ENCODE assay signal across 17 cellular contexts in the genomic region with DNA sequence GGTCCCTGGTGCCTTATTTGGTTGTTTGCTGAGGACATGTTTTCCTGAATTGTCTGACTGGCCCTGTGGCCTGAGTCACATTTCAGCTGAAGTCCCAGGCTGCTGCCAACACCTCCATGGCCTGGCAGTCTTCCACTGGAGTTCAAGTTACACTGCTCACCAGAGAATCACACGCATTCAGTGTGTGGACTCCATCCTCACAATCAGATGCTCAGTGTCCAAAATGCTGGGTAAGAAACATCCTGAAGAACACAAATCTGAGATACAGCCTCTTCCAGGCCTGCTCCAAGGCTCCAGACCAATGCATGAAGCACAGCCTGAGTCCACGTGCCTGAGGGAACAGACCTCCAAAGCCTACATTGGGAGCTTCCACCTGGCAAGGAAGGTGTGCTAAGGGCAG. TPM values are rescaled to one million over a fixed set of nuclear protein-coding genes. Genes with fewer than 3 reads are reported as not detected.
DNase-seq lines count a peak whose midpoint lies in the region; ATAC-seq and TF ChIP-seq lines count a peak whose summit lies in the region.
"Had no signal": no experiment of that assay in that cellular context is flagged by ENCODE, and none has a peak within 500 bp of the region (broad histone marks: within the 10 kb centered on the region; RNA-seq: fewer than 3 reads in every experiment).

No MANE protein-coding gene starts in this region.

- H3K36me3 ChIP-seq in heart left ventricle (no peaks in the 10 kb centered on the region), skeletal muscle tissue (ENCODE audit: control insufficient read depth in 3 of 3, insufficient read depth in 3 of 3, low read length in 3 of 3) (no peaks in the 10 kb centered on the region)
- H3K36me3 ChIP-seq: pancreas had no signal

- H3K27ac ChIP-seq in heart left ventricle (peak overlapping the region in 1 of 12 donors; percentile 81), skeletal muscle tissue (ENCODE audit: low read depth, low read length) (peak overlapping the region; percentile 45)
- H3K27ac ChIP-seq: pancreas had no signal

- H3K9me3 ChIP-seq in heart left ventricle (no peaks in the 10 kb centered on the region), skeletal muscle tissue (ENCODE audit: control insufficient read depth in 3 of 3, low read length in 3 of 3) (peaks cover 0 to 7% (median 5%) of the 10 kb centered on the region in 3 donors)
- H3K9me3 ChIP-seq: pancreas had no signal

- H3K4me3 ChIP-seq in heart left ventricle (no peak overlapping the region), skeletal muscle tissue (ENCODE audit: low read length in 3 of 3) (no peak overlapping the region)
- H3K4me3 ChIP-seq: pancreas had no signal

- intact Hi-C loops in heart left ventricle (cut with DNase I), result no loop called here

- TF ChIP-seq POLR2A in heart left ventricle (IDR thresholded peaks at IDR 0.05), result no peak

- peaks cover 0 to 23% (median 0%) of the 10 kb centered on the region in 12 donors for H3K4me1 ChIP-seq in heart left ventricle
- H3K4me1 ChIP-seq in skeletal muscle tissue (ENCODE audit: control insufficient read depth in 3 of 3, insufficient read depth in 3 of 3, low read length in 3 of 3), result peaks cover 6 to 15% (median 12%) of the 10 kb centered on the region in 3 donors
- H3K4me1 ChIP-seq: pancreas had no signal

- H3K27me3 ChIP-seq in heart left ventricle, result peaks cover 0 to 2% (median 0%) of the 10 kb centered on the region in 9 donors
- H3K27me3 ChIP-seq in skeletal muscle tissue (ENCODE audit: control insufficient read depth in 3 of 3, insufficient read depth in 3 of 3, low read length in 3 of 3), result no peaks in the 10 kb centered on the region
- H3K27me3 ChIP-seq: pancreas had no signal

- H3K9ac ChIP-seq in skeletal muscle tissue (ENCODE audit: low read depth in 1 of 3, low read length in 3 of 3), result peak overlapping the region in 1 of 3 donors; percentile 10

- TF ChIP-seq CTCF in heart left ventricle (IDR thresholded peaks at IDR 0.05), result no peak

- ATAC-seq in heart left ventricle, result peak in 3 of 4 donors; percentile 74 to 78 (median 78)
- no peak for ATAC-seq in HG02870 (IDR thresholded peaks at IDR 0.05; ENCODE audit: unreplicated experiment)

- DNase-seq in activated CD8-positive, alpha-beta memory T cell treated with anti-CD3 and anti-CD28 coated beads for 24 hours, result peak; percentile 43
- no peak for DNase-seq in activated CD8-positive, alpha-beta memory T cell treated with anti-CD3 and anti-CD28 coated beads, Interleukin-2, amount 50 U/mL, for 48 hours
- DNase-seq in RPMI7951 (ENCODE audit: low read depth), result peak; percentile 82
- peak in 2 of 5 donors; percentile 49 to 66 for DNase-seq in heart left ventricle
- DNase-seq in DMS114 treated with DMSO at 0.1 percent for 48 hours (lab: John Stamatoyannopoulos, UW; ENCODE audit: unreplicated experiment), result no peak
- no peak for DNase-seq in NCI-H345 (lab: John Stamatoyannopoulos, UW)
- DNase-seq: activated CD4-positive, alpha-beta T cell treated with anti-CD3 and anti-CD28 coated beads, Interleukin-2, amount 50 U/mL, for 4 hours; activated naive CD8-positive, alpha-beta T cell treated with anti-CD3 and anti-CD28 coated beads, Interleukin-2, amount 10 ng/mL, durations not matched to agents 7 days and 5 days; DMS 273 treated with DMSO at 0.1 percent for 48 hours; NCI-H1092; NCI-H524 treated with DMSO at 0.1 percent for 48 hours; pancreas; T-helper 2 cell had no signal

- WGBS in heart left ventricle, 4 donors, result 55 to 74% (median 63%) methylated on average over 2 of the region's 2 CpGs

RNA-seq across cellular contexts. Expression of gene CD300LB, which starts 19.2 kb away (rescaled TPM):
- not detected in 2 replicates for total RNA-seq in RPMI7951 (2014; rRNA removed; shearing (Covaris generic))
- total RNA-seq in heart left ventricle (1 to 10 TPM in 1 of 9 donors, under 1 TPM in 5, not detected in 3; 0.14 to 2.3 (median 0.21) TPM), skeletal muscle tissue (not detected)
- under 1 TPM in 1 of 2 donors, not detected in 1; 0.40 TPM for polyA plus RNA-seq in heart left ventricle
- total RNA-seq: activated naive CD8-positive, alpha-beta T cell treated with anti-CD3 and anti-CD28 coated beads, Interleukin-2, amount 10 ng/mL, durations not matched to agents 7 days and 5 days; mesothelial cell of epicardium; urinary bladder had no signal

RNA-seq across cellular contexts. Expression of gene CD300C, which starts 33.9 kb away (rescaled TPM):
- not detected in 2 replicates for total RNA-seq in RPMI7951 (2014; rRNA removed; shearing (Covaris generic))
- total RNA-seq in heart left ventricle (1 to 10 TPM in 2 of 9 donors, under 1 TPM in 4, not detected in 3; 0.31 to 5.0 (median 0.61) TPM), skeletal muscle tissue (under 0.01 TPM)
- under 1 TPM; 0.11 to 0.94 TPM for polyA plus RNA-seq in heart left ventricle
- total RNA-seq: mesothelial cell of epicardium had no signal

RNA-seq across cellular contexts. Expression of gene CD300A, which starts 45.6 kb away (rescaled TPM):
- total RNA-seq in RPMI7951 (2014; rRNA removed; shearing (Covaris generic)), result not detected in 2 replicates
- 10 to 100 TPM in 1 of 9 donors, 1 to 10 TPM in 6, under 1 TPM in 2; 0.64 to 23.2 (median 1.8) TPM for total RNA-seq in heart left ventricle
- polyA plus RNA-seq in heart left ventricle, result 1 to 10 TPM in 1 of 2 donors, under 1 TPM in 1; 0.72 to 1.5 TPM
- total RNA-seq in skeletal muscle tissue, result 1.0 TPM
- total RNA-seq: mesothelial cell of epicardium had no signal

RNA-seq across cellular contexts. Expression of gene CD300H, which starts 55.3 kb away (rescaled TPM):
- not detected in 2 replicates for total RNA-seq in RPMI7951 (2014; rRNA removed; shearing (Covaris generic))
- 1 to 10 TPM in 1 of 9 donors, under 1 TPM in 2, not detected in 6; 0.60 to 1.5 (median 0.77) TPM for total RNA-seq in heart left ventricle
- under 1 TPM in 1 of 2 donors, not detected in 1; 0.30 TPM for polyA plus RNA-seq in heart left ventricle
- total RNA-seq in skeletal muscle tissue, result not detected
- total RNA-seq: activated naive CD8-positive, alpha-beta T cell treated with anti-CD3 and anti-CD28 coated beads, Interleukin-2, amount 10 ng/mL, durations not matched to agents 7 days and 5 days; mesothelial cell of epicardium; pancreas; urinary bladder had no signal
- polyA plus RNA-seq: pancreas had no signal

Comparison
In these comparisons a context has a peak if more than half of its experiments do, and no peak if none do; other contexts are left out.
1. DNase-seq: peak in activated CD8-positive, alpha-beta memory T cell treated with anti-CD3 and anti-CD28 coated beads for 24 hours (single experiment) and RPMI7951 (single experiment); none in activated CD8-positive, alpha-beta memory T cell treated with anti-CD3 and anti-CD28 coated beads, Interleukin-2, amount 50 U/mL, for 48 hours (single experiment), DMS114 treated with DMSO at 0.1 percent for 48 hours (single experiment) and NCI-H345 (single experiment).